In genomic region chr4:93767917-93768316, GRCh38 we compare ENCODE assay signal across 23 cellular contexts.
"Had no signal": no experiment of that assay in that cellular context is flagged by ENCODE, and none has a peak within 500 bp of the region (broad histone marks: within the 10 kb centered on the region; RNA-seq: fewer than 3 reads in every experiment).

No MANE protein-coding gene starts in this region.

- H3K4me1 ChIP-seq: SJSA1 had no signal

- H3K36me3 ChIP-seq: SJSA1 had no signal

- H3K27ac Mint-ChIP-seq: IgD-negative memory B cell had no signal

- H3K4me1 Mint-ChIP-seq: IgD-negative memory B cell had no signal

- H3K9ac ChIP-seq: KMS-11 had no signal

- H3K9me3 ChIP-seq: SJSA1 had no signal

- H3K36me3 Mint-ChIP-seq: IgD-negative memory B cell had no signal

- ATAC-seq: K562 had no signal

- H3K9me3 Mint-ChIP-seq: IgD-negative memory B cell had no signal

- H3K4me3 Mint-ChIP-seq: IgD-negative memory B cell had no signal

- H3K4me3 ChIP-seq: K562, SJSA1, SK-N-MC had no signal

- H3K4me2 ChIP-seq: KMS-11 had no signal

- DNase-seq: Kasumi-1, MM.1S, NCI-H1092 treated with DMSO at 0.1 percent for 48 hours, NCI-H1436, NCI-H187, NCI-H2029, NCI-H2081 treated with DMSO at 0.1 percent for 48 hours, NCI-H2171, NCI-H226, NCI-H446, NCI-H510A, NCI-H524 treated with DMSO at 0.1 percent for 48 hours, NCI-H69, NCI-H774, Right ventricle myocardium superior, RPMI8226, SIG-M5 had no signal

- H3K27ac ChIP-seq: HL-60, KMS-11, SJSA1, SK-N-MC had no signal
